23 cellular contexts compared by ENCODE assay signal in the genomic region with DNA sequence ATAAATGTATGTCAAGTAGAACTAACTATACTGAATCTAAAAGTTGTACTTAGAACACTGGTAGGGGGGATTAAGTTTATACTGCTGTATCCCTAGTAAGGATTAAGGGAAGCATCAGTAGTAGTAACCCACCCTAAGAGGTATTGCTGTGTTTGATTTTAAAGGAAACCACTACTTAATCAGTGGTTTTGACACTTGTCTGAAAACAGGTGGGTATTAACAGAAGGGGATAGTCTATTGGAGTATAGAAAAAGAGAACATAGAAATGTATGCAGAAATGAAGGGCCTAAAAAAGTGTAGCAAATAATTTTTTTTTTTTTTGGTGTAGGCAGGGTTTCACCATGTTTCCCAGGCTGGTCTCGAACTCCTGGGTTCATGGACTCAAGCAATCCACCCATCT. TPM values are rescaled to one million over a fixed set of nuclear protein-coding genes. Genes with fewer than 3 reads are reported as not detected.
A peak's percentile ranks its signal among the peaks of the same experiment; 100 is the strongest.
DNase-seq lines count a peak whose midpoint lies in the region; ATAC-seq and TF ChIP-seq lines count a peak whose summit lies in the region.
"Had no signal": no experiment of that assay in that cellular context is flagged by ENCODE, and none has a peak within 500 bp of the region (broad histone marks: within the 10 kb centered on the region; RNA-seq: fewer than 3 reads in every experiment).

No MANE protein-coding gene starts in this region.

- H3K9me3 ChIP-seq in T-helper 17 cell (ENCODE audit: control insufficient read depth, low read length, poor library complexity, severe bottlenecking) = no peaks in the 10 kb centered on the region
- H3K9me3 ChIP-seq: A549, thyroid gland had no signal

- no peaks in the 10 kb centered on the region for H3K27me3 Mint-ChIP-seq in activated CD8-positive, alpha-beta T cell treated with anti-CD3 and anti-CD28 coated beads for 36 hours
- H3K27me3 Mint-ChIP-seq in activated CD8-positive, alpha-beta T cell treated with anti-CD3 and anti-CD28 coated beads, Interleukin-2, amount 10 ng/mL, durations not matched to agents 7 days and 5 days (ENCODE audit: low read depth) = no peaks in the 10 kb centered on the region
- H3K27me3 Mint-ChIP-seq in T-helper 17 cell = no peaks in the 10 kb centered on the region
- H3K27me3 Mint-ChIP-seq in natural killer cell treated with Interleukin-12 subunit alpha and Interleukin-12 subunit beta and Interleukin-15 and Interleukin-18, amount 100 ng/mL, for 72 hours = no peaks in the 10 kb centered on the region
- H3K27me3 Mint-ChIP-seq: stimulated activated memory B cell treated with anti-CD40 and anti-IgM and Interleukin-4, amounts not matched to agents 10 μg/mL and 1 μg/mL and 100 μg/mL, for 72 hours had no signal

- peaks cover 35% of the 10 kb centered on the region for H3K4me1 Mint-ChIP-seq in activated CD8-positive, alpha-beta T cell treated with anti-CD3 and anti-CD28 coated beads for 36 hours (ENCODE audit: low read depth)
- peaks cover 33% of the 10 kb centered on the region for H3K4me1 Mint-ChIP-seq in activated CD8-positive, alpha-beta T cell treated with anti-CD3 and anti-CD28 coated beads, Interleukin-2, amount 10 ng/mL, durations not matched to agents 7 days and 5 days (ENCODE audit: low read depth)
- H3K4me1 Mint-ChIP-seq in T-helper 17 cell = peaks cover 20% of the 10 kb centered on the region
- H3K4me1 Mint-ChIP-seq in natural killer cell treated with Interleukin-12 subunit alpha and Interleukin-12 subunit beta and Interleukin-15 and Interleukin-18, amount 100 ng/mL, for 72 hours (ENCODE audit: low read depth in 2 of 2) = peaks cover 18 to 33% of the 10 kb centered on the region in 2 donors

- DNase-seq in activated CD8-positive, alpha-beta T cell treated with anti-CD3 and anti-CD28 coated beads for 36 hours = no peak
- no peak for DNase-seq in activated CD8-positive, alpha-beta T cell treated with anti-CD3 and anti-CD28 coated beads, Interleukin-2, amount 10 ng/mL, durations not matched to agents 7 days and 5 days
- no peak for DNase-seq in T-helper 17 cell
- no peak for DNase-seq in natural killer cell treated with Interleukin-12 subunit alpha and Interleukin-12 subunit beta and Interleukin-15 and Interleukin-18, amount 100 ng/mL, for 72 hours (ENCODE audit: low spot score)
- DNase-seq in G401 (ENCODE audit: low spot score) = no peak
- no peak for DNase-seq in NCI-H526 (lab: John Stamatoyannopoulos, UW)
- DNase-seq: activated CD4-positive, alpha-beta T cell treated with anti-CD3 and anti-CD28 coated beads, Interleukin-2, amount 50 U/mL, for 1 hour; activated T-cell treated with anti-CD3 and anti-CD28 coated beads for 4 hours; DMS79; dorsolateral prefrontal cortex; KG1; left cardiac atrium; NCI-H1105 treated with DMSO at 0.1 percent for 48 hours; retina; thyroid gland had no signal

- in situ Hi-C loops in G401 (cut with HindIII; ENCODE audit: low sequenced_read_pairs) = no loop called here

- intact Hi-C loops in activated CD8-positive, alpha-beta T cell treated with anti-CD3 and anti-CD28 coated beads for 36 hours (cut with micrococcal nuclease) = no loop called here

- H3K9me3 Mint-ChIP-seq in activated CD8-positive, alpha-beta T cell treated with anti-CD3 and anti-CD28 coated beads for 36 hours = peaks cover 8% of the 10 kb centered on the region
- H3K9me3 Mint-ChIP-seq in activated CD8-positive, alpha-beta T cell treated with anti-CD3 and anti-CD28 coated beads, Interleukin-2, amount 10 ng/mL, durations not matched to agents 7 days and 5 days (ENCODE audit: insufficient read depth) = peaks cover 4% of the 10 kb centered on the region
- peaks cover 3% of the 10 kb centered on the region for H3K9me3 Mint-ChIP-seq in natural killer cell treated with Interleukin-12 subunit alpha and Interleukin-12 subunit beta and Interleukin-15 and Interleukin-18, amount 100 ng/mL, for 72 hours

- POLR2A ChIA-PET in activated CD8-positive, alpha-beta T cell treated with anti-CD3 and anti-CD28 coated beads for 36 hours (lab: Charles Lee) = interaction anchor here (1.8 kb wide), 1 partner anchor 15 kb away, joined by 3 read pairs; no protein-coding TSS in a partner anchor
- POLR2A ChIA-PET in activated CD8-positive, alpha-beta T cell treated with anti-CD3 and anti-CD28 coated beads, Interleukin-2, amount 10 ng/mL, durations not matched to agents 7 days and 5 days (lab: Charles Lee) = no interaction called here

- no peak overlapping the region for H3K4me3 Mint-ChIP-seq in activated CD8-positive, alpha-beta T cell treated with anti-CD3 and anti-CD28 coated beads for 36 hours
- H3K4me3 Mint-ChIP-seq in activated CD8-positive, alpha-beta T cell treated with anti-CD3 and anti-CD28 coated beads, Interleukin-2, amount 10 ng/mL, durations not matched to agents 7 days and 5 days = no peak overlapping the region
- H3K4me3 Mint-ChIP-seq in T-helper 17 cell = no peak overlapping the region
- peak overlapping the region; percentile 48 for H3K4me3 Mint-ChIP-seq in natural killer cell treated with Interleukin-12 subunit alpha and Interleukin-12 subunit beta and Interleukin-15 and Interleukin-18, amount 100 ng/mL, for 72 hours
- H3K4me3 Mint-ChIP-seq: CD14-positive monocyte had no signal

- no peak for TF ChIP-seq CTCF in activated CD8-positive, alpha-beta T cell treated with anti-CD3 and anti-CD28 coated beads for 36 hours (IDR thresholded peaks at IDR 0.05)

- peak overlapping the region; percentile 4 for H3K27ac Mint-ChIP-seq in activated CD8-positive, alpha-beta T cell treated with anti-CD3 and anti-CD28 coated beads for 36 hours
- H3K27ac Mint-ChIP-seq in activated CD8-positive, alpha-beta T cell treated with anti-CD3 and anti-CD28 coated beads, Interleukin-2, amount 10 ng/mL, durations not matched to agents 7 days and 5 days = no peak overlapping the region
- H3K27ac Mint-ChIP-seq in T-helper 17 cell = peak overlapping the region; percentile 57
- H3K27ac Mint-ChIP-seq in natural killer cell treated with Interleukin-12 subunit alpha and Interleukin-12 subunit beta and Interleukin-15 and Interleukin-18, amount 100 ng/mL, for 72 hours = no peak overlapping the region
- H3K27ac Mint-ChIP-seq: mesothelial cell of epicardium; stimulated activated memory B cell treated with anti-CD40 and anti-IgM and Interleukin-4, amounts not matched to agents 10 μg/mL and 1 μg/mL and 100 μg/mL, for 72 hours had no signal

- no peak for ATAC-seq in activated CD8-positive, alpha-beta T cell treated with anti-CD3 and anti-CD28 coated beads for 36 hours
- ATAC-seq in activated CD8-positive, alpha-beta T cell treated with anti-CD3 and anti-CD28 coated beads, Interleukin-2, amount 10 ng/mL, durations not matched to agents 7 days and 5 days = no peak
- ATAC-seq in GM21381 (IDR thresholded peaks at IDR 0.05; ENCODE audit: unreplicated experiment) (peak; percentile 41), T-helper 17 cell (no peak), GM18870 (IDR thresholded peaks at IDR 0.05; ENCODE audit: unreplicated experiment) (no peak)
- ATAC-seq in natural killer cell treated with Interleukin-12 subunit alpha and Interleukin-12 subunit beta and Interleukin-15 and Interleukin-18, amount 100 ng/mL, for 72 hours = no peak
- ATAC-seq: A549; gastroesophageal sphincter; left cardiac atrium; Panc1; stimulated activated memory B cell treated with anti-CD40 and anti-IgM and Interleukin-4, amounts not matched to agents 10 μg/mL and 1 μg/mL and 100 μg/mL, for 72 hours had no signal

- CTCF ChIA-PET in activated CD8-positive, alpha-beta T cell treated with anti-CD3 and anti-CD28 coated beads for 36 hours (lab: Charles Lee) = no interaction called here
- CTCF ChIA-PET in activated CD8-positive, alpha-beta T cell treated with anti-CD3 and anti-CD28 coated beads, Interleukin-2, amount 10 ng/mL, durations not matched to agents 7 days and 5 days (lab: Charles Lee) = no interaction called here

- H3K36me3 Mint-ChIP-seq in activated CD8-positive, alpha-beta T cell treated with anti-CD3 and anti-CD28 coated beads for 36 hours (ENCODE audit: low read depth) = peaks cover 31% of the 10 kb centered on the region
- peaks cover 39% of the 10 kb centered on the region for H3K36me3 Mint-ChIP-seq in activated CD8-positive, alpha-beta T cell treated with anti-CD3 and anti-CD28 coated beads, Interleukin-2, amount 10 ng/mL, durations not matched to agents 7 days and 5 days (ENCODE audit: low read depth)
- H3K36me3 Mint-ChIP-seq in T-helper 17 cell (ENCODE audit: low read depth) = peaks cover 10% of the 10 kb centered on the region
- H3K36me3 Mint-ChIP-seq in natural killer cell treated with Interleukin-12 subunit alpha and Interleukin-12 subunit beta and Interleukin-15 and Interleukin-18, amount 100 ng/mL, for 72 hours = peaks cover 19% of the 10 kb centered on the region

RNA-seq across cellular contexts. Expression of gene MIGA1, which starts 2.2 kb away (rescaled TPM):
- total RNA-seq in activated CD8-positive, alpha-beta T cell treated with anti-CD3 and anti-CD28 coated beads for 36 hours = 1 to 10 TPM; 8.5 to 9.7 TPM
- total RNA-seq in activated CD8-positive, alpha-beta T cell treated with anti-CD3 and anti-CD28 coated beads, Interleukin-2, amount 10 ng/mL, durations not matched to agents 7 days and 5 days = 10 to 100 TPM in 1 of 2 experiments, 1 to 10 TPM in 1; 9.9 to 10.7 TPM
- total RNA-seq in T-helper 17 cell = 10 to 100 TPM; 11.8 to 14.7 TPM
- total RNA-seq in natural killer cell treated with Interleukin-12 subunit alpha and Interleukin-12 subunit beta and Interleukin-15 and Interleukin-18, amount 100 ng/mL, for 72 hours = 10 to 100 TPM; 13.3 to 14.0 TPM
- total RNA-seq in G401 (2014; rRNA removed; shearing (Covaris generic)) = 2.5 and 5.8 TPM in 2 replicates

RNA-seq across cellular contexts. Expression of gene USP33, which starts 22.0 kb away (rescaled TPM):
- 10 to 100 TPM; 35.8 to 36.2 TPM for total RNA-seq in activated CD8-positive, alpha-beta T cell treated with anti-CD3 and anti-CD28 coated beads for 36 hours
- total RNA-seq in activated CD8-positive, alpha-beta T cell treated with anti-CD3 and anti-CD28 coated beads, Interleukin-2, amount 10 ng/mL, durations not matched to agents 7 days and 5 days = 10 to 100 TPM; 45.7 to 56.6 TPM
- total RNA-seq in T-helper 17 cell = 10 to 100 TPM; 59.1 to 66.9 TPM
- total RNA-seq in natural killer cell treated with Interleukin-12 subunit alpha and Interleukin-12 subunit beta and Interleukin-15 and Interleukin-18, amount 100 ng/mL, for 72 hours = 10 to 100 TPM; 54.7 to 55.0 TPM
- total RNA-seq in G401 (2014; rRNA removed; shearing (Covaris generic)) = 52.2 and 67.4 TPM in 2 replicates

Comparison
In these comparisons a context has a peak if more than half of its experiments do, and no peak if none do; other contexts are left out.
1. H3K27ac Mint-ChIP-seq: peak in activated CD8-positive, alpha-beta T cell treated with anti-CD3 and anti-CD28 coated beads for 36 hours (single experiment) and T-helper 17 cell (single experiment); none in activated CD8-positive, alpha-beta T cell treated with anti-CD3 and anti-CD28 coated beads, Interleukin-2, amount 10 ng/mL, durations not matched to agents 7 days and 5 days (single experiment) and natural killer cell treated with Interleukin-12 subunit alpha and Interleukin-12 subunit beta and Interleukin-15 and Interleukin-18, amount 100 ng/mL, for 72 hours (0 of 2).